ENCODE assay signal across 31 cellular contexts in the genomic region with DNA sequence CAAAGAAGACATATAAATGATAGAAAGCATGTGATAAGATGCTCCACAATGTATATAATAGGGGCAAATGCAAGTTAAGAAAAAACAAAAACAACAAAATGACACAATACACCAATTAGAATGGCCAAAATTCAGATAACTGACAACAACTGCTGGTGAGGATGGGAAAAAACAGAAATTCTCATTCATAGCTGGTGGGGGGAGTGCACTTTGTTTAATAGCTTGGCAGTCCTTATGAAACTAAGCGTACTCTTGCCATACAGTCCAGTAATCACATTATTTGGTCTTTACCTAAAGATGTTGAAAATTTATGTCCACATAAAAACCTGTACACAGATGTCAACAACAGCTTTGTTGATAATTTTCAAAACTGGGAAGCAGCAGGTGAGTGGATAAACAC.
"Had no signal": no experiment of that assay in that cellular context is flagged by ENCODE, and none has a peak within 500 bp of the region (broad histone marks: within the 10 kb centered on the region; RNA-seq: fewer than 3 reads in every experiment).

No MANE protein-coding gene starts in this region.

- H3K27ac Mint-ChIP-seq: activated CD4-positive, alpha-beta memory T cell treated with anti-CD3 and anti-CD28 coated beads, Interleukin-2, amount 10 ng/mL, durations not matched to agents 7 days and 5 days; activated CD8-positive, alpha-beta memory T cell treated with anti-CD3 and anti-CD28 coated beads, Interleukin-2, amount 10 ng/mL, durations not matched to agents 7 days and 5 days; activated naive CD4-positive, alpha-beta T cell treated with anti-CD3 and anti-CD28 coated beads, Interleukin-2, amount 50 U/mL, for 24 hours; activated T-helper 2 cell treated with anti-CD3 and anti-CD28 coated beads, Interferon-gamma antibody, Interleukin-2, Interleukin-4, amounts not matched to agents 10 μg/mL and 5 μg/mL and 100 μg/mL, durations not matched to agents 14 hours and 24 hours and 36 hours had no signal

- H3K4me1 ChIP-seq: adrenal gland, body of pancreas, breast epithelium had no signal

- DNase-seq: activated CD4-positive, alpha-beta memory T cell treated with anti-CD3 and anti-CD28 coated beads, Interleukin-2, amount 10 ng/mL, durations not matched to agents 7 days and 5 days; activated CD4-positive, alpha-beta T cell treated with anti-CD3 and anti-CD28 coated beads for 1 hour; activated CD4-positive, alpha-beta T cell treated with anti-CD3 and anti-CD28 coated beads for 48 hours; activated CD4-positive, CD25-positive, alpha-beta regulatory T cell; activated CD8-positive, alpha-beta memory T cell treated with anti-CD3 and anti-CD28 coated beads for 24 hours; activated CD8-positive, alpha-beta memory T cell treated with anti-CD3 and anti-CD28 coated beads, Interleukin-2, amount 10 ng/mL, durations not matched to agents 7 days and 5 days; activated CD8-positive, alpha-beta memory T cell treated with anti-CD3 and anti-CD28 coated beads, Interleukin-2, amount 50 U/mL, for 48 hours; activated gamma-delta T cell; activated naive CD4-positive, alpha-beta T cell treated with Interleukin-2 at 50 U/mL for 16 hours; adrenal gland; body of pancreas; Karpas-422; MG63; NCI-H1048; NCI-H1105 treated with DMSO at 0.1 percent for 48 hours; NCI-H1436; NCI-H1694; NCI-H2029; NCI-H510A; NCI-H526; NCI-H748 treated with DMSO at 0.1 percent for 48 hours; NK-92 treated with Interleukin-12 subunit alpha and Interleukin-12 subunit beta, amount 100 ng/mL, for 24 hours; Right ventricle myocardium superior; SW 1271; T-helper 1 cell; T-helper 2 cell; T-helper 9 cell had no signal

- H3K4me3 Mint-ChIP-seq: activated CD4-positive, alpha-beta memory T cell treated with anti-CD3 and anti-CD28 coated beads, Interleukin-2, amount 10 ng/mL, durations not matched to agents 7 days and 5 days; activated CD8-positive, alpha-beta memory T cell treated with anti-CD3 and anti-CD28 coated beads, Interleukin-2, amount 10 ng/mL, durations not matched to agents 7 days and 5 days; activated naive CD4-positive, alpha-beta T cell treated with anti-CD3 and anti-CD28 coated beads, Interleukin-2, amount 50 U/mL, for 24 hours had no signal

- ATAC-seq: activated CD8-positive, alpha-beta memory T cell treated with anti-CD3 and anti-CD28 coated beads, Interleukin-2, amount 10 ng/mL, durations not matched to agents 7 days and 5 days; body of pancreas had no signal

- H3K4me3 ChIP-seq: adrenal gland, body of pancreas, breast epithelium, MG63 had no signal

- H3K36me3 ChIP-seq: adrenal gland, breast epithelium, MG63 had no signal

- H3K4me1 Mint-ChIP-seq: activated CD4-positive, alpha-beta memory T cell treated with anti-CD3 and anti-CD28 coated beads, Interleukin-2, amount 10 ng/mL, durations not matched to agents 7 days and 5 days; activated CD8-positive, alpha-beta memory T cell treated with anti-CD3 and anti-CD28 coated beads, Interleukin-2, amount 10 ng/mL, durations not matched to agents 7 days and 5 days; activated naive CD4-positive, alpha-beta T cell treated with anti-CD3 and anti-CD28 coated beads, Interleukin-2, amount 50 U/mL, for 24 hours had no signal

- H3K36me3 Mint-ChIP-seq: activated CD8-positive, alpha-beta memory T cell treated with anti-CD3 and anti-CD28 coated beads, Interleukin-2, amount 10 ng/mL, durations not matched to agents 7 days and 5 days; activated naive CD4-positive, alpha-beta T cell treated with anti-CD3 and anti-CD28 coated beads, Interleukin-2, amount 50 U/mL, for 24 hours had no signal

- H3K27me3 ChIP-seq: adrenal gland, body of pancreas, breast epithelium, MG63 had no signal

- H3K27me3 Mint-ChIP-seq: activated CD4-positive, alpha-beta memory T cell treated with anti-CD3 and anti-CD28 coated beads, Interleukin-2, amount 10 ng/mL, durations not matched to agents 7 days and 5 days; activated CD8-positive, alpha-beta memory T cell treated with anti-CD3 and anti-CD28 coated beads, Interleukin-2, amount 10 ng/mL, durations not matched to agents 7 days and 5 days; activated naive CD4-positive, alpha-beta T cell treated with anti-CD3 and anti-CD28 coated beads, Interleukin-2, amount 50 U/mL, for 24 hours had no signal

- H3K27ac ChIP-seq: adrenal gland, body of pancreas, breast epithelium, VCaP had no signal

- H3K9me3 ChIP-seq: adrenal gland, body of pancreas, breast epithelium, MG63 had no signal
